Comparison of ENCODE assay signal across 6 cellular contexts in genomic region chr6:32973934-32974333, GRCh38. TPM values are rescaled to one million over a fixed set of nuclear protein-coding genes. Genes with fewer than 3 reads are reported as not detected.
A peak's percentile ranks its signal among the peaks of the same experiment; 100 is the strongest.
DNase-seq lines count a peak whose midpoint lies in the region; ATAC-seq and TF ChIP-seq lines count a peak whose summit lies in the region.

No MANE protein-coding gene starts in this region.

- H3K4me2 ChIP-seq in mammary epithelial cell (ENCODE audit: insufficient read depth, low read depth, low read length) (peak overlapping the region; percentile 82), neural progenitor cell (peak overlapping the region; percentile 100)

- no TSS peak for BruUV-seq in mammary epithelial cell (replicated peaks; lab: Mats Ljungman, UMichigan)

- H3K4me3 ChIP-seq in LNCaP clone FGC (ENCODE audit: low read depth, low read length), result peak overlapping the region; percentile 96
- peak overlapping the region; percentile 83 to 90 (median 89) for H3K4me3 ChIP-seq in mammary epithelial cell (replicated peaks in 1 of 3; ENCODE audit: insufficient read depth in 1 of 3, low read depth in 2 of 3, low read length in 3 of 3)
- peak overlapping the region; percentile 95 for H3K4me3 ChIP-seq in neural progenitor cell

- H3K4me3 Mint-ChIP-seq in neural progenitor cell, result peak overlapping the region; percentile 94

- dilution Hi-C loops in mammary epithelial cell (cut with HindIII; ENCODE audit: low sequenced_read_pairs), result no loop called here

- H3K36me3 ChIP-seq in mammary epithelial cell (ENCODE audit: insufficient read depth, low read length) (peaks cover 47% of the 10 kb centered on the region), neural progenitor cell (peaks cover 42% of the 10 kb centered on the region)

- H3K27ac Mint-ChIP-seq in neural progenitor cell, result no peak overlapping the region

- peaks cover 59% of the 10 kb centered on the region for H3K36me3 Mint-ChIP-seq in neural progenitor cell

- intact Hi-C loops in mammary epithelial cell (cut with micrococcal nuclease), result loop anchor here (5.0 kb wide), 1 partner anchor 777 kb away; no protein-coding TSS in a partner anchor

- H3F3A ChIP-seq in neural progenitor cell (ENCODE audit: low read depth), result peaks cover 94% of the 10 kb centered on the region

- no peak for ATAC-seq in HG02763 (IDR thresholded peaks at IDR 0.05; ENCODE audit: unreplicated experiment)

- DNase-seq in AML-193 (lab: John Stamatoyannopoulos, UW), result peak; percentile 57 to 62
- DNase-seq in LNCaP clone FGC (ENCODE audit: low read depth), result no peak
- peak; percentile 37 for DNase-seq in mammary epithelial cell
- DNase-seq in neural progenitor cell (ENCODE audit: low spot score), result peak; percentile 60
- DNase-seq in GM19240 (ENCODE audit: insufficient read length, low spot score), result no peak

- in situ Hi-C loops in mammary epithelial cell (cut with MboI; ENCODE audit: low sequenced_read_pairs in 2 of 2), result no loop called here

- 0% methylated on average over 4 of the region's 4 CpGs for WGBS in mammary epithelial cell (ENCODE audit: low coverage, missing lambda C conversion rate)

- H3K79me2 ChIP-seq in mammary epithelial cell (ENCODE audit: insufficient read depth, low read length), result peaks cover 87% of the 10 kb centered on the region
- peaks cover 92% of the 10 kb centered on the region for H3K79me2 ChIP-seq in neural progenitor cell (ENCODE audit: low read depth)

- H2AFZ ChIP-seq in mammary epithelial cell (ENCODE audit: low read depth, low read length) (no peak overlapping the region), neural progenitor cell (replicated peaks) (no peak overlapping the region)

- CTCF ChIA-PET in mammary epithelial cell (lab: Charles Lee; ENCODE audit: low non-redundant PET), result no interaction called here

- no peaks in the 10 kb centered on the region for H3K27me3 ChIP-seq in mammary epithelial cell (ENCODE audit: insufficient read depth, low read length)
- H3K27me3 ChIP-seq in neural progenitor cell, result no peaks in the 10 kb centered on the region

- H3K9ac ChIP-seq in mammary epithelial cell (ENCODE audit: insufficient read depth, low read length) (peak overlapping the region; percentile 92), neural progenitor cell (peak overlapping the region; percentile 96)

- H3K4me1 Mint-ChIP-seq in neural progenitor cell, result peaks cover 32% of the 10 kb centered on the region

- TF ChIP-seq CTCF in LNCaP clone FGC (IDR thresholded peaks at IDR 0.05; ENCODE audit: control insufficient read depth, extremely low read depth, insufficient read depth), result no peak
- TF ChIP-seq CTCF in mammary epithelial cell (conservative IDR thresholded peaks at IDR 0.05 in 1 of 2, IDR thresholded peaks at IDR 0.05 in 1 of 2; ENCODE audit: extremely low read depth in 1 of 2, insufficient read depth in 1 of 2, low read depth in 1 of 2, low read length in 2 of 2), result no peak
- TF ChIP-seq CTCF in neural progenitor cell (IDR thresholded peaks at IDR 0.05), result no peak

- H3K9me3 ChIP-seq in mammary epithelial cell (replicated peaks; ENCODE audit: insufficient read depth, low read length) (no peaks in the 10 kb centered on the region), neural progenitor cell (ENCODE audit: low read depth) (no peaks in the 10 kb centered on the region)

- H3K27me3 Mint-ChIP-seq in neural progenitor cell (ENCODE audit: insufficient read depth, low read depth), result peaks cover 16% of the 10 kb centered on the region

- H3K4me1 ChIP-seq in mammary epithelial cell (ENCODE audit: insufficient read depth, low read length) (peaks cover 23% of the 10 kb centered on the region), neural progenitor cell (peaks cover 12% of the 10 kb centered on the region)

- no peaks in the 10 kb centered on the region for H3K9me3 Mint-ChIP-seq in neural progenitor cell

- H3K27ac ChIP-seq in mammary epithelial cell (ENCODE audit: insufficient read depth, low read depth, low read length) (peak overlapping the region; percentile 79), neural progenitor cell (no peak overlapping the region)

- H4K20me1 ChIP-seq in mammary epithelial cell (ENCODE audit: insufficient read depth, low read length) (peaks cover 59% of the 10 kb centered on the region), neural progenitor cell (ENCODE audit: low read depth) (peaks cover 68% of the 10 kb centered on the region)

RNA-seq across cellular contexts. Expression of gene BRD2, which starts 5.5 kb away (rescaled TPM):
- 100 to 1,000 TPM; 114 to 245 TPM for total RNA-seq in mammary epithelial cell
- polyA plus RNA-seq in mammary epithelial cell, result 122 TPM
- polyA minus RNA-seq in mammary epithelial cell, result 102 TPM
- total RNA-seq in neural progenitor cell (ENCODE audit: low replicate concordance), result 202 and 211 TPM in 2 replicates

RNA-seq across cellular contexts. Expression of gene HLA-DMA, which starts 21.0 kb away (rescaled TPM):
- total RNA-seq in mammary epithelial cell (1 to 10 TPM; 1.5 to 1.7 TPM), neural progenitor cell (ENCODE audit: low replicate concordance) (5.1 and 11.9 TPM in 2 replicates)
- polyA plus RNA-seq in mammary epithelial cell, result 1.7 TPM
- 6.2 TPM for polyA minus RNA-seq in mammary epithelial cell

RNA-seq across cellular contexts. Expression of gene HLA-DMB, which starts 33.1 kb away (rescaled TPM):
- total RNA-seq in mammary epithelial cell (not detected), neural progenitor cell (ENCODE audit: low replicate concordance) (4.3 and 4.5 TPM in 2 replicates)
- polyA plus RNA-seq in mammary epithelial cell, result 0.03 TPM
- polyA minus RNA-seq in mammary epithelial cell, result not detected

RNA-seq across cellular contexts. Expression of gene HLA-DOA, which starts 35.5 kb away (rescaled TPM):
- total RNA-seq in mammary epithelial cell (under 1 TPM in 1 of 2 donors, not detected in 1; 0.33 TPM), neural progenitor cell (ENCODE audit: low replicate concordance) (38.0 and 52.2 TPM in 2 replicates)
- polyA plus RNA-seq in mammary epithelial cell, result 0.18 TPM
- polyA minus RNA-seq in mammary epithelial cell, result not detected

Comparison
In these comparisons a context has a peak if more than half of its experiments do, and no peak if none do; other contexts are left out.
1. DNase-seq: peak in AML-193 (2 of 2), mammary epithelial cell (single experiment) and neural progenitor cell (single experiment); none in LNCaP clone FGC (single experiment) and GM19240 (single experiment).
2. Peak in every context shown above with its lines, with median percentiles within 50 percentile points of each other: H3K4me3 ChIP-seq.